In the genomic region with DNA sequence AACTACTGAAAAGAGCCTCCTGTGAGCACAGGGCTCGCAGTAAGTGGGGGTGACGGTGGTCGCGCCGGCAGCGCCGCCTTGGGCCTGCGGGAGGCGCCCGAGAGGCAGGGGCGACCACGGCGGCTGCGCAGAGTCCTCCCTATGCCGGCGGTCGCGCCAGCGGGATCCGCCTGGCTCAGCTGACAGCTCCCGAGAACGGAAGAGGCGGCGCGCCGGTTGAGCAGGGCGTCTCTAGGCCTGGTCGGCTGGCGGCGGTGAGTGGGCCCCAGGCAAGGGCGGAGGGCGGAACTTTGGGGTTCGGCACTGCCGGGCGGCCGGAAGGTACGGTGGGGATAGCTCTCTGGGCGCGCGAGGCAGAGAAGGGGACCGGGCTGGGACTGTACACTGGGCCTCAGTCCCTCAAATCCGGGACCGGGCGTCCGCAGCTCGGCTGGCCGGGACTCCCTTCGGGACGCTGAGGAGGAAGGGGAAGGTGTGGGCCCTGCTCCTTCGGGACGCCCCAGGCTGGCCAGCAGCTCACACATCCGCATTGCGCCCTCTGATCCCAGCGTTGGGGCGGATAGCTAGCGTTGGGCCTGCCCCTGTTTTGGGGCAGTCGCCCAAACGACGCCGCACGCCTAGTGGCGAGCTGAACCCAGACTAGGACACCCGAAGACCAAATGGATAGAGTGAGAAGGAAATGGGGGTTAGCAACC, we compare ENCODE assay signal across 1 cellular context.
TF ChIP-seq lines count a peak whose summit lies in the region.

A gene with protein sequence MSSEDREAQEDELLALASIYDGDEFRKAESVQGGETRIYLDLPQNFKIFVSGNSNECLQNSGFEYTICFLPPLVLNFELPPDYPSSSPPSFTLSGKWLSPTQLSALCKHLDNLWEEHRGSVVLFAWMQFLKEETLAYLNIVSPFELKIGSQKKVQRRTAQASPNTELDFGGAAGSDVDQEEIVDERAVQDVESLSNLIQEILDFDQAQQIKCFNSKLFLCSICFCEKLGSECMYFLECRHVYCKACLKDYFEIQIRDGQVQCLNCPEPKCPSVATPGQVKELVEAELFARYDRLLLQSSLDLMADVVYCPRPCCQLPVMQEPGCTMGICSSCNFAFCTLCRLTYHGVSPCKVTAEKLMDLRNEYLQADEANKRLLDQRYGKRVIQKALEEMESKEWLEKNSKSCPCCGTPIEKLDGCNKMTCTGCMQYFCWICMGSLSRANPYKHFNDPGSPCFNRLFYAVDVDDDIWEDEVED (plus strand): TSS at position 192 of the 695 bp plus-strand sequence. CDS start 4,484 bp downstream, outside the sequence.

TF ChIP-seq in HCT116, 20 proteins besides CTCF, POLR2A, EP300 and RAD21 (continued from another document):
- TF ChIP-seq, protein P1, sequence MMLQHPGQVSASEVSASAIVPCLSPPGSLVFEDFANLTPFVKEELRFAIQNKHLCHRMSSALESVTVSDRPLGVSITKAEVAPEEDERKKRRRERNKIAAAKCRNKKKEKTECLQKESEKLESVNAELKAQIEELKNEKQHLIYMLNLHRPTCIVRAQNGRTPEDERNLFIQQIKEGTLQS (IDR thresholded peaks at IDR 0.05) = no peak
- TF ChIP-seq, protein P2, sequence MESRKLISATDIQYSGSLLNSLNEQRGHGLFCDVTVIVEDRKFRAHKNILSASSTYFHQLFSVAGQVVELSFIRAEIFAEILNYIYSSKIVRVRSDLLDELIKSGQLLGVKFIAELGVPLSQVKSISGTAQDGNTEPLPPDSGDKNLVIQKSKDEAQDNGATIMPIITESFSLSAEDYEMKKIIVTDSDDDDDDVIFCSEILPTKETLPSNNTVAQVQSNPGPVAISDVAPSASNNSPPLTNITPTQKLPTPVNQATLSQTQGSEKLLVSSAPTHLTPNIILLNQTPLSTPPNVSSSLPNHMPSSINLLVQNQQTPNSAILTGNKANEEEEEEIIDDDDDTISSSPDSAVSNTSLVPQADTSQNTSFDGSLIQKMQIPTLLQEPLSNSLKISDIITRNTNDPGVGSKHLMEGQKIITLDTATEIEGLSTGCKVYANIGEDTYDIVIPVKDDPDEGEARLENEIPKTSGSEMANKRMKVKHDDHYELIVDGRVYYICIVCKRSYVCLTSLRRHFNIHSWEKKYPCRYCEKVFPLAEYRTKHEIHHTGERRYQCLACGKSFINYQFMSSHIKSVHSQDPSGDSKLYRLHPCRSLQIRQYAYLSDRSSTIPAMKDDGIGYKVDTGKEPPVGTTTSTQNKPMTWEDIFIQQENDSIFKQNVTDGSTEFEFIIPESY (IDR thresholded peaks at IDR 0.05; ENCODE audit: extremely low read depth, insufficient replicate concordance, low read length) = no peak
- TF ChIP-seq JUND (IDR thresholded peaks at IDR 0.05) (no peak), POLR2AphosphoS5 (IDR thresholded peaks at IDR 0.05; ENCODE audit: low read depth, low read length) (peak; percentile 94), EZH2 (IDR thresholded peaks at IDR 0.05) (no peak), ZNF274 (IDR thresholded peaks at IDR 0.05; ENCODE audit: low read depth, low read length) (no peak), SRF (IDR thresholded peaks at IDR 0.05; ENCODE audit: low read depth) (no peak), EGR1 (IDR thresholded peaks at IDR 0.05; ENCODE audit: low read depth) (no peak), EZH2phosphoT487 (IDR thresholded peaks at IDR 0.05; ENCODE audit: borderline replicate concordance) (no peak), FOSL1 (IDR thresholded peaks at IDR 0.05; ENCODE audit: low read depth) (no peak), SIN3A (IDR thresholded peaks at IDR 0.05; ENCODE audit: low read depth) (peak; percentile 88), ZFX (IDR thresholded peaks at IDR 0.05) (peak; percentile 98), SP1 (IDR thresholded peaks at IDR 0.05; ENCODE audit: low read depth) (0 out of 2 replicates have a peak, but pooled peaks have one; percentile 16), CBX3 (IDR thresholded peaks at IDR 0.05; ENCODE audit: low read depth) (0 out of 2 replicates have a peak, but pooled peaks have one; percentile 40)
- TF ChIP-seq, protein P3, sequence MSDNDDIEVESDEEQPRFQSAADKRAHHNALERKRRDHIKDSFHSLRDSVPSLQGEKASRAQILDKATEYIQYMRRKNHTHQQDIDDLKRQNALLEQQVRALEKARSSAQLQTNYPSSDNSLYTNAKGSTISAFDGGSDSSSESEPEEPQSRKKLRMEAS (IDR thresholded peaks at IDR 0.05) = peak; percentile 73
- TF ChIP-seq, protein P4, sequence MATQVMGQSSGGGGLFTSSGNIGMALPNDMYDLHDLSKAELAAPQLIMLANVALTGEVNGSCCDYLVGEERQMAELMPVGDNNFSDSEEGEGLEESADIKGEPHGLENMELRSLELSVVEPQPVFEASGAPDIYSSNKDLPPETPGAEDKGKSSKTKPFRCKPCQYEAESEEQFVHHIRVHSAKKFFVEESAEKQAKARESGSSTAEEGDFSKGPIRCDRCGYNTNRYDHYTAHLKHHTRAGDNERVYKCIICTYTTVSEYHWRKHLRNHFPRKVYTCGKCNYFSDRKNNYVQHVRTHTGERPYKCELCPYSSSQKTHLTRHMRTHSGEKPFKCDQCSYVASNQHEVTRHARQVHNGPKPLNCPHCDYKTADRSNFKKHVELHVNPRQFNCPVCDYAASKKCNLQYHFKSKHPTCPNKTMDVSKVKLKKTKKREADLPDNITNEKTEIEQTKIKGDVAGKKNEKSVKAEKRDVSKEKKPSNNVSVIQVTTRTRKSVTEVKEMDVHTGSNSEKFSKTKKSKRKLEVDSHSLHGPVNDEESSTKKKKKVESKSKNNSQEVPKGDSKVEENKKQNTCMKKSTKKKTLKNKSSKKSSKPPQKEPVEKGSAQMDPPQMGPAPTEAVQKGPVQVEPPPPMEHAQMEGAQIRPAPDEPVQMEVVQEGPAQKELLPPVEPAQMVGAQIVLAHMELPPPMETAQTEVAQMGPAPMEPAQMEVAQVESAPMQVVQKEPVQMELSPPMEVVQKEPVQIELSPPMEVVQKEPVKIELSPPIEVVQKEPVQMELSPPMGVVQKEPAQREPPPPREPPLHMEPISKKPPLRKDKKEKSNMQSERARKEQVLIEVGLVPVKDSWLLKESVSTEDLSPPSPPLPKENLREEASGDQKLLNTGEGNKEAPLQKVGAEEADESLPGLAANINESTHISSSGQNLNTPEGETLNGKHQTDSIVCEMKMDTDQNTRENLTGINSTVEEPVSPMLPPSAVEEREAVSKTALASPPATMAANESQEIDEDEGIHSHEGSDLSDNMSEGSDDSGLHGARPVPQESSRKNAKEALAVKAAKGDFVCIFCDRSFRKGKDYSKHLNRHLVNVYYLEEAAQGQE (IDR thresholded peaks at IDR 0.05; ENCODE audit: low read depth) = no peak
